ENCODE assay signal across 11 cellular contexts in genomic region chr18:49612515-49613033, GRCh38. TPM values are rescaled to one million over a fixed set of nuclear protein-coding genes. Genes with fewer than 3 reads are reported as not detected.
DNase-seq lines count a peak whose midpoint lies in the region; ATAC-seq and TF ChIP-seq lines count a peak whose summit lies in the region.
"Had no signal": no experiment of that assay in that cellular context is flagged by ENCODE, and none has a peak within 500 bp of the region (broad histone marks: within the 10 kb centered on the region; RNA-seq: fewer than 3 reads in every experiment).

No MANE protein-coding gene starts in this region.

- peaks cover 3% of the 10 kb centered on the region for H3K27me3 Mint-ChIP-seq in activated CD8-positive, alpha-beta T cell treated with anti-CD3 and anti-CD28 coated beads for 36 hours

- H3K4me1 Mint-ChIP-seq in activated CD8-positive, alpha-beta T cell treated with anti-CD3 and anti-CD28 coated beads for 36 hours (ENCODE audit: low read depth) = no peaks in the 10 kb centered on the region

- no peak overlapping the region for H3K4me3 Mint-ChIP-seq in activated CD8-positive, alpha-beta T cell treated with anti-CD3 and anti-CD28 coated beads for 36 hours

- H3K36me3 Mint-ChIP-seq in activated CD8-positive, alpha-beta T cell treated with anti-CD3 and anti-CD28 coated beads for 36 hours (ENCODE audit: low read depth) = no peaks in the 10 kb centered on the region

- CTCF ChIA-PET in GM10248 (lab: Yijun Ruan, JAX) = no interaction called here
- CTCF ChIA-PET in activated CD8-positive, alpha-beta T cell treated with anti-CD3 and anti-CD28 coated beads for 36 hours (lab: Charles Lee) = interaction anchor here (1.2 kb wide), 1 partner anchor 250 kb away, joined by 4 read pairs; no protein-coding TSS in a partner anchor

- no peaks in the 10 kb centered on the region for H3K9me3 Mint-ChIP-seq in activated CD8-positive, alpha-beta T cell treated with anti-CD3 and anti-CD28 coated beads for 36 hours

- POLR2A ChIA-PET in GM10248 (lab: Yijun Ruan, JAX) = no interaction called here
- POLR2A ChIA-PET in activated CD8-positive, alpha-beta T cell treated with anti-CD3 and anti-CD28 coated beads for 36 hours (lab: Charles Lee) = no interaction called here

- H3K27me3 ChIP-seq in RWPE2 (ENCODE audit: insufficient read depth, poor library complexity, severe bottlenecking) = no peaks in the 10 kb centered on the region

- H3K27ac ChIP-seq in RWPE2 (ENCODE audit: poor library complexity, severe bottlenecking) = peak overlapping the region; percentile 38
- H3K27ac ChIP-seq: thoracic aorta had no signal

- H3K4me3 ChIP-seq in RWPE2 (ENCODE audit: severe bottlenecking) = no peak overlapping the region
- H3K4me3 ChIP-seq: thoracic aorta had no signal

- no peaks in the 10 kb centered on the region for H3K36me3 ChIP-seq in RWPE2 (ENCODE audit: low read depth)
- H3K36me3 ChIP-seq: thoracic aorta had no signal

- intact Hi-C loops in activated CD8-positive, alpha-beta T cell treated with anti-CD3 and anti-CD28 coated beads for 36 hours (cut with micrococcal nuclease) = no loop called here

- H3K4me1 ChIP-seq in RWPE2 (ENCODE audit: insufficient read depth, poor library complexity, severe bottlenecking) = peaks cover 33% of the 10 kb centered on the region

- H3K9me3 ChIP-seq in RWPE2 (ENCODE audit: severe bottlenecking) = no peaks in the 10 kb centered on the region
- H3K9me3 ChIP-seq: thoracic aorta had no signal

- TF ChIP-seq CTCF in GM10248 (IDR thresholded peaks at IDR 0.05; ENCODE audit: control extremely low read depth, extremely low read depth, low read depth, missing control alignments) (no peak), RWPE2 (IDR thresholded peaks at IDR 0.05; ENCODE audit: poor library complexity, severe bottlenecking) (no peak)
- TF ChIP-seq CTCF in activated CD8-positive, alpha-beta T cell treated with anti-CD3 and anti-CD28 coated beads for 36 hours (IDR thresholded peaks at IDR 0.05) = no peak

- DNase-seq in GM10248 (ENCODE audit: extremely low spot score) (peak; percentile 41), RWPE2 (ENCODE audit: low spot score) (no peak), NOMO-1 treated with dmso at 0.1 percent for 144 hours (lab: John Stamatoyannopoulos, UW; ENCODE audit: unreplicated experiment) (no peak), activated gamma-delta T cell (lab: John Stamatoyannopoulos, UW) (no peak), MV-4-11 (lab: John Stamatoyannopoulos, UW) (no peak)
- DNase-seq in activated CD8-positive, alpha-beta T cell treated with anti-CD3 and anti-CD28 coated beads for 36 hours = no peak
- DNase-seq: activated CD4-positive, alpha-beta T cell treated with anti-CD3 and anti-CD28 coated beads for 48 hours; amniotic stem cell had no signal

- no peak overlapping the region for H3K27ac Mint-ChIP-seq in activated CD8-positive, alpha-beta T cell treated with anti-CD3 and anti-CD28 coated beads for 36 hours

- ATAC-seq in GM19397 (IDR thresholded peaks at IDR 0.05; ENCODE audit: unreplicated experiment) (peak; percentile 87), HG03025 (IDR thresholded peaks at IDR 0.05; ENCODE audit: low FRiP score, unreplicated experiment) (peak; percentile 64), RWPE2 (ENCODE audit: low read depth) (no peak)
- ATAC-seq in activated CD8-positive, alpha-beta T cell treated with anti-CD3 and anti-CD28 coated beads for 36 hours = no peak

RNA-seq across cellular contexts. Expression of gene LIPG, which starts 50.7 kb away (rescaled TPM):
- total RNA-seq in activated CD8-positive, alpha-beta T cell treated with anti-CD3 and anti-CD28 coated beads for 36 hours = under 1 TPM; 0.18 to 0.27 TPM

Comparison
In these comparisons a context has a peak if more than half of its experiments do, and no peak if none do; other contexts are left out.
1. ATAC-seq: peak in GM19397 (single experiment) and HG03025 (single experiment); none in RWPE2 (single experiment) and activated CD8-positive, alpha-beta T cell treated with anti-CD3 and anti-CD28 coated beads for 36 hours (single experiment).